Comparison of ENCODE assay signal across 8 cellular contexts in genomic region chr4:103018391-103019318, GRCh38. TPM values are rescaled to one million over a fixed set of nuclear protein-coding genes. Genes with fewer than 3 reads are reported as not detected.
DNase-seq lines count a peak whose midpoint lies in the region; ATAC-seq and TF ChIP-seq lines count a peak whose summit lies in the region.

No MANE protein-coding gene starts in this region.

- H3K36me3 ChIP-seq in thymus (ENCODE audit: control insufficient read depth, insufficient read depth): no peaks in the 10 kb centered on the region

- peaks cover 6% of the 10 kb centered on the region for H3K36me3 Mint-ChIP-seq in MCF 10A (ENCODE audit: insufficient read depth, unreplicated experiment)

- POLR2A ChIA-PET in MCF 10A (lab: Yijun Ruan, JAX): interaction anchor here (0.9 to 2.4 kb wide), 10 partner anchors 58 to 1671 kb away, joined by 3 to 11 read pairs (median 4); partner anchors contain the start of genes BDH2, CISD2, PPP3CA and SLC9B2

- ATAC-seq in left colon: peak; percentile 41

- peak overlapping the region; percentile 55 for H3K27ac ChIP-seq in thymus (ENCODE audit: low read depth)

- H3K27ac Mint-ChIP-seq in MCF 10A (ENCODE audit: low read depth, unreplicated experiment): peak overlapping the region; percentile 97

- intact Hi-C loops in MCF 10A (cut with micrococcal nuclease): loop anchor here (10.0 kb wide), 1 partner anchor 674 kb away; the partner anchor contains the start of gene SLC39A8
- intact Hi-C loops in left colon (cut with DNase I, micrococcal nuclease): loop anchor here in 1 of 2 donors (10.0 kb wide), 1 partner anchor 394 kb away; no protein-coding TSS in a partner anchor

- CTCF ChIA-PET in MCF 10A (lab: Yijun Ruan, JAX): interaction anchor here (0.7 to 1.7 kb wide), 3 partner anchors 14 to 398 kb away, joined by 3 to 4 read pairs (median 4); no protein-coding TSS in a partner anchor

- H3K4me3 Mint-ChIP-seq in MCF 10A (ENCODE audit: unreplicated experiment): peak overlapping the region; percentile 72

- DNase-seq in GM12865 (ENCODE audit: low read depth) (peak; percentile 25), NCI-H510A treated with DMSO at 0.1 percent for 48 hours (lab: John Stamatoyannopoulos, UW) (peak; percentile 22), MCF 10A (ENCODE audit: unreplicated experiment) (no peak), left colon (peak; percentile 27 to 36), G401 (ENCODE audit: low spot score) (no peak), T-helper 9 cell (no peak), Kasumi-1 (lab: John Stamatoyannopoulos, UW) (no peak)

- H3K4me3 ChIP-seq in GM12865 (ENCODE audit: low read depth, low read length) (peak overlapping the region; percentile 97), thymus (ENCODE audit: low read length) (peak overlapping the region; percentile 83)

- WGBS in thymus: 58% methylated on average over 8 of the region's 8 CpGs

- no peaks in the 10 kb centered on the region for H3K9me3 ChIP-seq in thymus (ENCODE audit: control insufficient read depth)

- no peaks in the 10 kb centered on the region for H3K9me3 Mint-ChIP-seq in MCF 10A (ENCODE audit: unreplicated experiment)

- peaks cover 6% of the 10 kb centered on the region for H3K4me1 ChIP-seq in thymus (ENCODE audit: control insufficient read depth, insufficient read depth, low read length)

- TF ChIP-seq CTCF in GM12865 (IDR thresholded peaks at IDR 0.05; ENCODE audit: insufficient read depth, low read depth, low read length, missing control alignments) (no peak), MCF 10A (IDR thresholded peaks at IDR 0.05; ENCODE audit: unreplicated experiment) (no peak)

- H3K27me3 ChIP-seq in thymus (ENCODE audit: control insufficient read depth, insufficient read depth): no peaks in the 10 kb centered on the region

- TSS peak; percentile 81 for BruUV-seq in MCF 10A (replicated peaks; lab: Mats Ljungman, UMichigan)

- in situ Hi-C loops in G401 (cut with HindIII; ENCODE audit: low sequenced_read_pairs): loop anchor here (25.0 kb wide), 1 partner anchor 406 kb away; no protein-coding TSS in a partner anchor

- no peaks in the 10 kb centered on the region for H3K27me3 Mint-ChIP-seq in MCF 10A (ENCODE audit: insufficient read depth, unreplicated experiment)

- no peaks in the 10 kb centered on the region for H3K4me1 Mint-ChIP-seq in MCF 10A (ENCODE audit: insufficient read depth, unreplicated experiment)

RNA-seq across cellular contexts. Expression of gene SLC9B1, which starts 0.8 kb away (rescaled TPM):
- total RNA-seq in MCF 10A (2022) (0.77 and 0.86 TPM in 2 replicates), left colon (under 1 TPM; 0.39 to 0.46 TPM)
- 2.4 TPM for polyA plus RNA-seq in thymus
- total RNA-seq in G401 (2014; rRNA removed; shearing (Covaris generic)): not detected in 2 replicates

RNA-seq across cellular contexts. Expression of gene SLC9B2, which starts 57.9 kb away (rescaled TPM):
- total RNA-seq in MCF 10A (2022) (27.7 and 28.7 TPM in 2 replicates), left colon (1 to 10 TPM; 1.2 to 3.1 TPM)
- polyA plus RNA-seq in thymus: 4.7 TPM
- 13.4 and 14.6 TPM in 2 replicates for total RNA-seq in G401 (2014; rRNA removed; shearing (Covaris generic))

Comparison
In these comparisons a context has a peak if more than half of its experiments do, and no peak if none do; other contexts are left out.
1. DNase-seq: peak in GM12865 (single experiment), NCI-H510A treated with DMSO at 0.1 percent for 48 hours (single experiment) and left colon (2 of 2); none in MCF 10A (single experiment), G401 (single experiment), T-helper 9 cell (single experiment) and Kasumi-1 (0 of 2).